Comparison of ENCODE assay signal across 1 cellular context in the genomic region with DNA sequence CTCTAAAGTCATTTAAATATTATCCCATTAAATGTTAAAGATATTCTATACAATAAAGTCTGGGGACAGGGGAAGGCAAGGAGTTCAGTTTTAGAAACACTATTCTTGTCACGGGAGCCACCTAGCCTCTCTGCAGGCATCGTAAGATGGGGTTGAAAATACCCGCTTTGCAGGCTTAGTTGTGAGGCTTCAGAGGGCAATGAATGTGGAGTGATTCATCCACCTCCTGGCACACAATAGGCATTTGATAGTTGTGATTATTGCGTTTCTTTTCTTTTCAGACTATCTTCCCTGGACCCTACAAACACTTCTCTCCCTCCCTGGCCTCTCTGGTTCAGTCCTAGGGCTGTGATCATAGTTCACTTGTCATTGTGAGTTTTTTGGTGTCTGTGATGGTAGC.
TF ChIP-seq lines count a peak whose summit lies in the region.

No MANE protein-coding gene starts in this region.

TF ChIP-seq in A549, 52 proteins besides CTCF, POLR2A, EP300 and RAD21 (continued from another document):
- TF ChIP-seq, protein P1, sequence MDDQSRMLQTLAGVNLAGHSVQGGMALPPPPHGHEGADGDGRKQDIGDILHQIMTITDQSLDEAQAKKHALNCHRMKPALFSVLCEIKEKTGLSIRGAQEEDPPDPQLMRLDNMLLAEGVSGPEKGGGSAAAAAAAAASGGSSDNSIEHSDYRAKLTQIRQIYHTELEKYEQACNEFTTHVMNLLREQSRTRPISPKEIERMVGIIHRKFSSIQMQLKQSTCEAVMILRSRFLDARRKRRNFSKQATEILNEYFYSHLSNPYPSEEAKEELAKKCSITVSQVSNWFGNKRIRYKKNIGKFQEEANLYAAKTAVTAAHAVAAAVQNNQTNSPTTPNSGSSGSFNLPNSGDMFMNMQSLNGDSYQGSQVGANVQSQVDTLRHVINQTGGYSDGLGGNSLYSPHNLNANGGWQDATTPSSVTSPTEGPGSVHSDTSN (IDR thresholded peaks at IDR 0.05) = no peak
- no peak for TF ChIP-seq KDM1A (IDR thresholded peaks at IDR 0.05; ENCODE audit: low read depth)
- TF ChIP-seq RNF2 (IDR thresholded peaks at IDR 0.05; ENCODE audit: borderline replicate concordance, low read depth) = no peak
- no peak for TF ChIP-seq NFE2L2 (conservative IDR thresholded peaks at IDR 0.05; ENCODE audit: low read length)
- TF ChIP-seq, protein P2, sequence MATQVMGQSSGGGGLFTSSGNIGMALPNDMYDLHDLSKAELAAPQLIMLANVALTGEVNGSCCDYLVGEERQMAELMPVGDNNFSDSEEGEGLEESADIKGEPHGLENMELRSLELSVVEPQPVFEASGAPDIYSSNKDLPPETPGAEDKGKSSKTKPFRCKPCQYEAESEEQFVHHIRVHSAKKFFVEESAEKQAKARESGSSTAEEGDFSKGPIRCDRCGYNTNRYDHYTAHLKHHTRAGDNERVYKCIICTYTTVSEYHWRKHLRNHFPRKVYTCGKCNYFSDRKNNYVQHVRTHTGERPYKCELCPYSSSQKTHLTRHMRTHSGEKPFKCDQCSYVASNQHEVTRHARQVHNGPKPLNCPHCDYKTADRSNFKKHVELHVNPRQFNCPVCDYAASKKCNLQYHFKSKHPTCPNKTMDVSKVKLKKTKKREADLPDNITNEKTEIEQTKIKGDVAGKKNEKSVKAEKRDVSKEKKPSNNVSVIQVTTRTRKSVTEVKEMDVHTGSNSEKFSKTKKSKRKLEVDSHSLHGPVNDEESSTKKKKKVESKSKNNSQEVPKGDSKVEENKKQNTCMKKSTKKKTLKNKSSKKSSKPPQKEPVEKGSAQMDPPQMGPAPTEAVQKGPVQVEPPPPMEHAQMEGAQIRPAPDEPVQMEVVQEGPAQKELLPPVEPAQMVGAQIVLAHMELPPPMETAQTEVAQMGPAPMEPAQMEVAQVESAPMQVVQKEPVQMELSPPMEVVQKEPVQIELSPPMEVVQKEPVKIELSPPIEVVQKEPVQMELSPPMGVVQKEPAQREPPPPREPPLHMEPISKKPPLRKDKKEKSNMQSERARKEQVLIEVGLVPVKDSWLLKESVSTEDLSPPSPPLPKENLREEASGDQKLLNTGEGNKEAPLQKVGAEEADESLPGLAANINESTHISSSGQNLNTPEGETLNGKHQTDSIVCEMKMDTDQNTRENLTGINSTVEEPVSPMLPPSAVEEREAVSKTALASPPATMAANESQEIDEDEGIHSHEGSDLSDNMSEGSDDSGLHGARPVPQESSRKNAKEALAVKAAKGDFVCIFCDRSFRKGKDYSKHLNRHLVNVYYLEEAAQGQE (IDR thresholded peaks at IDR 0.05) = no peak
- no peak for TF ChIP-seq ZNF302 (CRISPR knock-in tag; IDR thresholded peaks at IDR 0.05)
- TF ChIP-seq JUN (IDR thresholded peaks at IDR 0.05) = no peak
- TF ChIP-seq FOSL2 (IDR thresholded peaks at IDR 0.05) = no peak
- no peak for TF ChIP-seq FOSL2 (CRISPR knock-in tag; IDR thresholded peaks at IDR 0.05)
- no peak for TF ChIP-seq RARB (CRISPR knock-in tag; IDR thresholded peaks at IDR 0.05)
